8 cellular contexts compared by ENCODE assay signal in genomic region chr6:53794720-53795253, GRCh38. TPM values are rescaled to one million over a fixed set of nuclear protein-coding genes. Genes with fewer than 3 reads are reported as not detected.
DNase-seq lines count a peak whose midpoint lies in the region; ATAC-seq, FAIRE-seq and TF ChIP-seq lines count a peak whose summit lies in the region.

LRRC1 (plus strand) TSS chr6:53795005; CDS start chr6:53795257, 252 bp downstream.

- peak within 1 kb of the TSS; percentile 58 to 76 (median 72) for H3K4me3 ChIP-seq in endothelial cell of umbilical vein (replicated peaks in 1 of 3; ENCODE audit: insufficient read depth in 1 of 3, low read depth in 1 of 3, low read length in 3 of 3)
- H3K4me3 ChIP-seq in mononuclear cell (ENCODE audit: low read length): peak within 1 kb of the TSS; percentile 65

- TF ChIP-seq CTCF in endothelial cell of umbilical vein (IDR thresholded peaks at IDR 0.05; ENCODE audit: extremely low read depth in 1 of 2, insufficient read depth in 1 of 2, low read depth in 1 of 2, low read length in 2 of 2): no peak

- POLR2A ChIA-PET in endothelial cell of umbilical vein (lab: Charles Lee): interaction anchor here (0.7 to 2.2 kb wide), 4 partner anchors 60 to 161 kb away, joined by 3 to 18 read pairs (median 3); no protein-coding TSS in a partner anchor

- BruUV-seq in endothelial cell of umbilical vein (replicated peaks; lab: Mats Ljungman, UMichigan): no TSS peak

- CTCF ChIA-PET in endothelial cell of umbilical vein (lab: Charles Lee): interaction anchor here (0.6 to 7.5 kb wide), 29 partner anchors 9 to 302 kb away, joined by 3 to 319 read pairs (median 6); no protein-coding TSS in a partner anchor

- H4K20me1 ChIP-seq in endothelial cell of umbilical vein (replicated peaks; ENCODE audit: control insufficient read depth, extremely low read depth, insufficient read depth, low read length): no peaks in the 10 kb centered on the region

- H3K4me1 ChIP-seq in endothelial cell of umbilical vein (ENCODE audit: control insufficient read depth, extremely low read depth, insufficient read depth, low read length) (peaks cover 25% of the 10 kb centered on the region), mononuclear cell (ENCODE audit: insufficient read depth, low read length) (peaks cover 29% of the 10 kb centered on the region)

- no peaks in the 10 kb centered on the region for H3K36me3 ChIP-seq in endothelial cell of umbilical vein (ENCODE audit: control insufficient read depth in 2 of 2, extremely low read depth in 1 of 2, insufficient read depth in 2 of 2, low read length in 2 of 2)

- peak; percentile 83 for TF ChIP-seq POLR2A in endothelial cell of umbilical vein (IDR thresholded peaks at IDR 0.05; ENCODE audit: low read depth, low read length)

- DNase-seq in CMK (ENCODE audit: low read depth): peak; percentile 87
- DNase-seq in NOMO-1 (lab: John Stamatoyannopoulos, UW; ENCODE audit: unreplicated experiment in 2 of 2): peak; percentile 69 to 77
- DNase-seq in activated CD8-positive, alpha-beta memory T cell treated with anti-CD3 and anti-CD28 coated beads, Interleukin-2, amount 50 U/mL, for 48 hours: peak; percentile 93
- peak; percentile 95 for DNase-seq in endothelial cell of umbilical vein (ENCODE audit: low read depth, low spot score)
- peak; percentile 78 to 80 for DNase-seq in stimulated activated CD8-positive, alpha-beta memory T cell treated with anti-CD3 and anti-CD28 coated beads, Interleukin-2, amount 100 ng/mL, for 48 hours (ENCODE audit: low read depth in 2 of 2)

- no peaks in the 10 kb centered on the region for H3K9me1 ChIP-seq in endothelial cell of umbilical vein (replicated peaks; ENCODE audit: control insufficient read depth, extremely low read depth, insufficient read depth, low read length)

- peak; percentile 63 for ATAC-seq in GM19438 (IDR thresholded peaks at IDR 0.05; ENCODE audit: low read depth, unreplicated experiment)
- ATAC-seq in HG03565 (IDR thresholded peaks at IDR 0.05; ENCODE audit: unreplicated experiment): peak; percentile 61

- dilution Hi-C loops in endothelial cell of umbilical vein (cut with MboI; ENCODE audit: extremely low pct_ligation_motif_present, low sequenced_read_pairs): no loop called here

- H3K9ac ChIP-seq in endothelial cell of umbilical vein (replicated peaks; ENCODE audit: extremely low read depth, insufficient read depth, low read length): peak within 1 kb of the TSS; percentile 65

- H2AFZ ChIP-seq in endothelial cell of umbilical vein (ENCODE audit: low read depth, low read length): peak within 1 kb of the TSS; percentile 84

- H3K27me3 ChIP-seq in endothelial cell of umbilical vein (ENCODE audit: control insufficient read depth in 2 of 2, insufficient read depth in 2 of 2, low read length in 2 of 2): no peaks in the 10 kb centered on the region
- H3K27me3 ChIP-seq in mononuclear cell (ENCODE audit: insufficient read depth, low read length): peaks cover 18% of the 10 kb centered on the region

- peak within 1 kb of the TSS; percentile 96 for H3K4me2 ChIP-seq in endothelial cell of umbilical vein (ENCODE audit: insufficient read depth, low read length)

- intact Hi-C loops in endothelial cell of umbilical vein (cut with micrococcal nuclease): loop anchor here (1.0 to 5.0 kb wide), 6 partner anchors 60 to 250 kb away; partner anchors contain the start of gene GCLC

- peak; percentile 80 for FAIRE-seq in endothelial cell of umbilical vein (lab: Jason Lieb, UNC)

- H3K9me3 ChIP-seq in endothelial cell of umbilical vein (replicated peaks; ENCODE audit: control insufficient read depth, insufficient read depth, low read length) (no peaks in the 10 kb centered on the region), mononuclear cell (ENCODE audit: low read depth, low read length) (no peaks in the 10 kb centered on the region)

- H3K79me2 ChIP-seq in endothelial cell of umbilical vein (ENCODE audit: control insufficient read depth, insufficient read depth, low read length): peaks cover 14% of the 10 kb centered on the region

- peak within 1 kb of the TSS; percentile 43 for H3K27ac ChIP-seq in endothelial cell of umbilical vein (ENCODE audit: insufficient read depth, low read depth, low read length)

TF ChIP-seq in endothelial cell of umbilical vein, 7 proteins besides CTCF, POLR2A, EP300 and RAD21:
- peak; percentile 65 for TF ChIP-seq POLR2AphosphoS5 (IDR thresholded peaks at IDR 0.05; ENCODE audit: insufficient read depth, low read depth, low read length)
- TF ChIP-seq MAX (IDR thresholded peaks at IDR 0.05; ENCODE audit: insufficient read depth, insufficient read length): no peak
TF ChIP-seq in endothelial cell of umbilical vein: peak in this region for 1.

RNA-seq across cellular contexts. Expression of gene LRRC1, which starts in this region (rescaled TPM):
- total RNA-seq in endothelial cell of umbilical vein: 10.6 and 11.7 TPM in 2 replicates
- 5.5 and 5.6 TPM in 2 replicates for polyA plus RNA-seq in endothelial cell of umbilical vein
- 5.7 and 6.3 TPM in 2 replicates for polyA plus RNA-seq in endothelial cell of umbilical vein (2011; cell fraction: cytosol; rRNA removed)
- polyA plus RNA-seq in endothelial cell of umbilical vein (2011; cell fraction: nucleus; rRNA removed): 24.5 and 29.2 TPM in 2 replicates
- polyA plus RNA-seq in endothelial cell of umbilical vein (2012): 6.7 and 7.3 TPM in 2 replicates
- polyA minus RNA-seq in endothelial cell of umbilical vein: 7.8 and 10.2 TPM in 2 replicates
- polyA minus RNA-seq in endothelial cell of umbilical vein (2011; cell fraction: cytosol; rRNA and poly(A)+ RNA removed): 4.4 TPM
- 20.1 and 30.3 TPM in 2 replicates for polyA minus RNA-seq in endothelial cell of umbilical vein (2011; cell fraction: nucleus; rRNA and poly(A)+ RNA removed)
- total RNA-seq in mononuclear cell: 0.73 TPM

Comparison
In these comparisons a context has a peak if more than half of its experiments do, and no peak if none do; other contexts are left out.
1. Peak in every context shown above with its lines: DNase-seq, ATAC-seq, H3K4me3 ChIP-seq and H3K27ac ChIP-seq.